14 cellular contexts compared by ENCODE assay signal in genomic region chr7:98066934-98067507, GRCh38. TPM values are rescaled to one million over a fixed set of nuclear protein-coding genes. Genes with fewer than 3 reads are reported as not detected.
A peak's percentile ranks its signal among the peaks of the same experiment; 100 is the strongest.
DNase-seq lines count a peak whose midpoint lies in the region; TF ChIP-seq lines count a peak whose summit lies in the region.
"Had no signal": no experiment of that assay in that cellular context is flagged by ENCODE, and none has a peak within 500 bp of the region (broad histone marks: within the 10 kb centered on the region; RNA-seq: fewer than 3 reads in every experiment).

No MANE protein-coding gene starts in this region.

- no peaks in the 10 kb centered on the region for H3K36me3 ChIP-seq in Caco-2 (ENCODE audit: control insufficient read depth, insufficient read depth, low read length)
- H3K36me3 ChIP-seq: BE2C, HAP-1 had no signal

- DNase-seq in Caco-2 (peak; percentile 71 to 81), HuH-7 (ENCODE audit: low spot score) (peak; percentile 37), amniotic epithelial cell (ENCODE audit: low read depth) (peak; percentile 63), iris pigment epithelial cell (ENCODE audit: low read depth) (peak; percentile 4), RKO (ENCODE audit: low spot score) (no peak), NCI-H2196 treated with DMSO at 0.1 percent for 48 hours (lab: John Stamatoyannopoulos, UW; ENCODE audit: unreplicated experiment) (no peak), NCI-H1092 treated with DMSO at 0.1 percent for 48 hours (lab: John Stamatoyannopoulos, UW) (no peak)
- DNase-seq: BE2C; CD4-positive, alpha-beta memory T cell; COR-L47; DND-41; GF-D8; HFFc6 had no signal

- no peak for TF ChIP-seq CTCF in Caco-2 (IDR thresholded peaks at IDR 0.05; ENCODE audit: insufficient read depth in 1 of 2, low read depth in 1 of 2, low read length in 1 of 2, severe bottlenecking in 1 of 2, unreplicated experiment in 1 of 2)

- POLR2A ChIA-PET in Caco-2 (lab: Charles Lee): no interaction called here

- no peaks in the 10 kb centered on the region for H3K27me3 ChIP-seq in Caco-2 (replicated peaks; ENCODE audit: control insufficient read depth, insufficient read depth, low read length)
- H3K27me3 ChIP-seq: BE2C had no signal

- no peak overlapping the region for H3K4me3 ChIP-seq in Caco-2 (ENCODE audit: low read depth, low read length)
- H3K4me3 ChIP-seq: HAP-1 had no signal

- H3K27me3 Mint-ChIP-seq in Caco-2 (ENCODE audit: insufficient read depth, unreplicated experiment): no peaks in the 10 kb centered on the region

- H3K9me3 Mint-ChIP-seq in Caco-2 (ENCODE audit: unreplicated experiment): peaks cover 10% of the 10 kb centered on the region
- H3K9me3 Mint-ChIP-seq: HFFc6 had no signal

- H3K4me3 Mint-ChIP-seq in Caco-2 (ENCODE audit: unreplicated experiment): no peak overlapping the region
- H3K4me3 Mint-ChIP-seq: CD4-positive, alpha-beta memory T cell; HFFc6 had no signal

- H3K4me1 Mint-ChIP-seq in Caco-2 (ENCODE audit: low read depth, unreplicated experiment): peaks cover 4% of the 10 kb centered on the region
- H3K4me1 Mint-ChIP-seq: CD4-positive, alpha-beta memory T cell had no signal

- H3K27ac Mint-ChIP-seq in Caco-2 (ENCODE audit: unreplicated experiment): peak overlapping the region; percentile 69
- H3K27ac Mint-ChIP-seq: HFFc6 had no signal

- intact Hi-C loops in Caco-2 (cut with micrococcal nuclease; ENCODE audit: unreplicated experiment): no loop called here

- H3K4me1 ChIP-seq in Caco-2: no peaks in the 10 kb centered on the region
- H3K4me1 ChIP-seq: BE2C, HAP-1 had no signal

- peaks cover 17% of the 10 kb centered on the region for H3K9me3 ChIP-seq in Caco-2
- H3K9me3 ChIP-seq: BE2C, HAP-1 had no signal

- no peaks in the 10 kb centered on the region for H3K36me3 Mint-ChIP-seq in Caco-2 (ENCODE audit: insufficient read depth, unreplicated experiment)
- H3K36me3 Mint-ChIP-seq: CD4-positive, alpha-beta memory T cell had no signal

- BruUV-seq in Caco-2 (replicated peaks; lab: Mats Ljungman, UMichigan): no TSS peak

- CTCF ChIA-PET in Caco-2 (lab: Charles Lee): interaction anchor here (0.7 to 0.9 kb wide), 2 partner anchors 39 to 101 kb away, joined by 3 read pairs; no protein-coding TSS in a partner anchor

RNA-seq across cellular contexts. Expression of gene LMTK2, which starts 39.6 kb away (rescaled TPM):
- 21.9 and 22.3 TPM in 2 replicates for total RNA-seq in Caco-2 (2022)

Comparison
In these comparisons a context has a peak if more than half of its experiments do, and no peak if none do; other contexts are left out.
1. DNase-seq: peak in Caco-2 (2 of 2), HuH-7 (single experiment), amniotic epithelial cell (single experiment) and iris pigment epithelial cell (single experiment); none in RKO (single experiment), NCI-H2196 treated with DMSO at 0.1 percent for 48 hours (single experiment) and NCI-H1092 treated with DMSO at 0.1 percent for 48 hours (single experiment).